8 cellular contexts compared by ENCODE assay signal in the genomic region with DNA sequence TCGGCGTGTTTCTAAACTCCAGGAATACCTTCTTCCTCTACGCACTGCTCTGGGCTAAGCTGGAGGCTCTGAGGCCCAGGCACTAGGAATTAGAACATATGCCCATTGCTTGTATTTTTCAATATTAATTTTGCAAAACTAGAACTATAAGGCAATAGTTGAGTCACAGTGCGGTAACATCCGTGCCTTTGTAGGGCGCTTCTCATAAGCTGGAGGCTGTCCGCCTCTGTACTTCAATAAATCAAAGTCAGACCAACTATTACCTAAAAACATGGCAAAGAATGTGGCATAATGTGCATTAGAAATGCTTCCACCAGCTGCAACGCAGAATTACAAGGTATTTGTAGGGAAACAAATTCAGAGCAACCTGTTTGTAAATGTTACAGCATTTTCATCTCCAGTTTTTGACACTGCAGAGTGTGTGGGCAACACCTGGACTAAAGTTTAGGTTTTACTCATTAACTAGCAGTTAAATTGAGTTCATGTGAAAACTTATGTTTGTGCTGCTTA. TPM values are rescaled to one million over a fixed set of nuclear protein-coding genes. Genes with fewer than 3 reads are reported as not detected.
A peak's percentile ranks its signal among the peaks of the same experiment; 100 is the strongest.
DNase-seq lines count a peak whose midpoint lies in the region; ATAC-seq and TF ChIP-seq lines count a peak whose summit lies in the region.

No MANE protein-coding gene starts in this region.

- TSS peak; percentile 96 for BruUV-seq in MCF 10A (replicated peaks; lab: Mats Ljungman, UMichigan)

- no peaks in the 10 kb centered on the region for H3K9me3 Mint-ChIP-seq in MCF 10A (ENCODE audit: unreplicated experiment)

- H3K4me3 Mint-ChIP-seq in MCF 10A (ENCODE audit: unreplicated experiment) = peak overlapping the region; percentile 97

- POLR2A ChIA-PET in MCF 10A (lab: Yijun Ruan, JAX) = interaction anchor here (0.7 to 1.8 kb wide), 8 partner anchors 20 to 1783 kb away, joined by 3 to 11 read pairs (median 3); partner anchors contain the start of genes RSU1, STAM and TRDMT1

- H3K4me1 Mint-ChIP-seq in MCF 10A (ENCODE audit: insufficient read depth, unreplicated experiment) = peaks cover 20% of the 10 kb centered on the region

- peaks cover 28% of the 10 kb centered on the region for H3K27me3 Mint-ChIP-seq in MCF 10A (ENCODE audit: insufficient read depth, unreplicated experiment)

- in situ Hi-C loops in G401 (cut with HindIII; ENCODE audit: low sequenced_read_pairs) = no loop called here

- intact Hi-C loops in heart right ventricle (cut with DNase I) (no loop called here), Right ventricle myocardium inferior (cut with DNase I) (no loop called here), MCF 10A (cut with micrococcal nuclease) (loop anchor here (2.0 kb wide), 1 partner anchor 580 kb away; no protein-coding TSS in a partner anchor), aorta (cut with DNase I) (no loop called here)

- H3K27me3 ChIP-seq in heart right ventricle (peaks cover 0 to 29% (median 9%) of the 10 kb centered on the region in 7 donors), aorta (ENCODE audit: control insufficient read depth in 1 of 2, insufficient read depth in 2 of 2, low read length in 1 of 2) (no peaks in the 10 kb centered on the region)

- H3K27ac ChIP-seq in heart right ventricle (peak overlapping the region; percentile 1 to 87 (median 81)), mesodermal cell (ENCODE audit: low read depth, low read length, severe bottlenecking) (no peak overlapping the region), aorta (ENCODE audit: low read depth in 1 of 2, low read length in 2 of 2) (peak overlapping the region in 1 of 2 donors; percentile 7)

- H3K27ac Mint-ChIP-seq in MCF 10A (ENCODE audit: low read depth, unreplicated experiment) = peak overlapping the region; percentile 89

- DNase-seq in heart right ventricle (no peak), Right ventricle myocardium inferior (ENCODE audit: missing footprints) (no peak), MCF 10A (ENCODE audit: unreplicated experiment) (no peak), aorta (no peak), G401 (ENCODE audit: low spot score) (no peak), germinal center (ENCODE audit: low spot score) (no peak)

- CTCF ChIA-PET in MCF 10A (lab: Yijun Ruan, JAX) = interaction anchor here (0.6 to 1.1 kb wide), 6 partner anchors 18 to 1075 kb away, joined by 3 to 6 read pairs (median 4); no protein-coding TSS in a partner anchor

- H3K9me3 ChIP-seq in heart right ventricle (peaks cover 0 to 3% (median 0%) of the 10 kb centered on the region in 11 donors), mesodermal cell (ENCODE audit: control insufficient read depth, low read length) (peaks cover 9% of the 10 kb centered on the region), aorta (ENCODE audit: control insufficient read depth, low read length) (no peaks in the 10 kb centered on the region)

- ATAC-seq in heart right ventricle (no peak), Right ventricle myocardium inferior (no peak), aorta (ENCODE audit: low FRiP score) (peak; percentile 74), GM21576 (IDR thresholded peaks at IDR 0.05; ENCODE audit: unreplicated experiment) (no peak)

- H3K36me3 ChIP-seq in heart right ventricle (no peaks in the 10 kb centered on the region), mesodermal cell (ENCODE audit: control insufficient read depth, insufficient read depth, low read length) (no peaks in the 10 kb centered on the region), aorta (ENCODE audit: control insufficient read depth in 1 of 2, insufficient read depth in 2 of 2, low read length in 1 of 2) (no peaks in the 10 kb centered on the region)

- TF ChIP-seq CTCF in heart right ventricle (IDR thresholded peaks at IDR 0.05) = no peak
- TF ChIP-seq CTCF in MCF 10A (IDR thresholded peaks at IDR 0.05; ENCODE audit: unreplicated experiment) = no peak

- WGBS in heart right ventricle, 2 donors = 51 to 55% methylated on average over 8 of the region's 8 CpGs
- 67 to 94% methylated on average over 1 to 3 of the region's 8 CpGs for WGBS in mesodermal cell (ENCODE audit: insufficient coverage in 2 of 2), 2 experiments
- WGBS in aorta, 2 donors = 54 to 58% methylated on average over 8 of the region's 8 CpGs

- H3K4me3 ChIP-seq in heart right ventricle = peak overlapping the region; percentile 78 to 98 (median 92)
- H3K4me3 ChIP-seq in mesodermal cell (ENCODE audit: extremely low read depth, insufficient read depth, low read length, poor library complexity, severe bottlenecking) = peak overlapping the region; percentile 74
- peak overlapping the region; percentile 73 to 88 for H3K4me3 ChIP-seq in aorta (ENCODE audit: low read length in 2 of 2)

- peaks cover 6% of the 10 kb centered on the region for H3K36me3 Mint-ChIP-seq in MCF 10A (ENCODE audit: insufficient read depth, unreplicated experiment)

- H3K4me1 ChIP-seq in heart right ventricle = peaks cover 0 to 43% (median 35%) of the 10 kb centered on the region in 9 donors
- peaks cover 5% of the 10 kb centered on the region for H3K4me1 ChIP-seq in mesodermal cell (ENCODE audit: control insufficient read depth, insufficient read depth, low read length, poor library complexity, severe bottlenecking)
- H3K4me1 ChIP-seq in aorta (ENCODE audit: control insufficient read depth in 1 of 2, insufficient read depth in 2 of 2, low read length in 2 of 2) = peaks cover 0 to 9% of the 10 kb centered on the region in 2 donors

RNA-seq across cellular contexts. Expression of gene MINDY3, which starts 0.4 kb away (rescaled TPM):
- total RNA-seq in heart right ventricle (10 to 100 TPM; 16.0 to 26.0 (median 23.2) TPM), Right ventricle myocardium inferior (16.7 TPM), MCF 10A (2022) (28.8 and 31.7 TPM in 2 replicates), aorta (10 to 100 TPM; 37.7 to 81.1 TPM)
- polyA plus RNA-seq in heart right ventricle (10 to 100 TPM; 10.8 to 17.6 TPM), aorta (10 to 100 TPM; 24.9 to 35.8 TPM)
- polyA plus RNA-seq in mesodermal cell (2013, experiment 1 of 2) = 23.5 TPM
- polyA plus RNA-seq in mesodermal cell (2013, experiment 2 of 2) = 24.4 TPM
- total RNA-seq in G401 (2014; rRNA removed; shearing (Covaris generic)) = 13.9 and 23.3 TPM in 2 replicates
